ENCODE assay signal across 8 cellular contexts in genomic region chr9:95507456-95508241, GRCh38. TPM values are rescaled to one million over a fixed set of nuclear protein-coding genes. Genes with fewer than 3 reads are reported as not detected.
A peak's percentile ranks its signal among the peaks of the same experiment; 100 is the strongest.
DNase-seq lines count a peak whose midpoint lies in the region; ATAC-seq and TF ChIP-seq lines count a peak whose summit lies in the region.

No MANE protein-coding gene starts in this region.

- H3K27ac ChIP-seq in H9 (ENCODE audit: insufficient read length, low read depth, low read length) (no peak overlapping the region), PC-9 (peak overlapping the region; percentile 28), trophoblast cell (ENCODE audit: low read depth, low read length) (peak overlapping the region; percentile 91)

- H3K14ac ChIP-seq in H9 (ENCODE audit: insufficient read depth, low read length) (peak overlapping the region; percentile 9), trophoblast cell (ENCODE audit: low read length) (peak overlapping the region; percentile 86)

- H3K4me2 ChIP-seq in H9 (ENCODE audit: insufficient read depth, insufficient read length, low read length), result peak overlapping the region; percentile 76
- H3K4me2 ChIP-seq in PC-9, result peak overlapping the region; percentile 79
- H3K4me2 ChIP-seq in trophoblast cell (ENCODE audit: low read length), result peak overlapping the region; percentile 74

- H3K79me2 ChIP-seq in H9 (ENCODE audit: insufficient read depth, low read length) (no peaks in the 10 kb centered on the region), PC-9 (ENCODE audit: low read depth) (peaks cover 34% of the 10 kb centered on the region), trophoblast cell (ENCODE audit: control insufficient read depth, insufficient read depth, low read length, poor library complexity) (peaks cover 26% of the 10 kb centered on the region)

- H3K27me3 ChIP-seq in H9 (ENCODE audit: insufficient read depth, low read length) (peaks cover under 1% of the 10 kb centered on the region; the same call in 1 of the 2 replicates), PC-9 (ENCODE audit: insufficient read depth, low read depth) (no peaks in the 10 kb centered on the region), trophoblast cell (ENCODE audit: insufficient read depth, low read length) (no peaks in the 10 kb centered on the region)

- peak overlapping the region in 2 of 3 experiments; percentile 28 to 96; a peak in 5 of 7 replicates for H3K27ac Mint-ChIP-seq in H9
- peak overlapping the region; percentile 80 for H3K27ac Mint-ChIP-seq in activated naive CD8-positive, alpha-beta T cell treated with anti-CD3 and anti-CD28 coated beads, Interleukin-2, amount 10 ng/mL, durations not matched to agents 7 days and 5 days

- H2AK5ac ChIP-seq in H9 (ENCODE audit: insufficient read length, low read length) (no peak overlapping the region), trophoblast cell (ENCODE audit: low read length) (no peak overlapping the region)

- no peaks in the 10 kb centered on the region for H4K20me1 ChIP-seq in H9 (ENCODE audit: control insufficient read depth, insufficient read depth, insufficient read length)
- no peaks in the 10 kb centered on the region for H4K20me1 ChIP-seq in PC-9 (ENCODE audit: insufficient read depth)

- H4K8ac ChIP-seq in H9 (replicated peaks; ENCODE audit: insufficient read length, low read depth, low read length) (no peak overlapping the region), trophoblast cell (ENCODE audit: low read depth, low read length) (peak overlapping the region; percentile 71)

- intact Hi-C loops in PC-9 (cut with micrococcal nuclease; ENCODE audit: unreplicated experiment), result loop anchor here (2.0 to 10.0 kb wide), 4 partner anchors 81 to 1117 kb away; partner anchors contain the start of gene ERCC6L2
- intact Hi-C loops in Right ventricle myocardium superior (cut with DNase I), result no loop called here

- no peak overlapping the region for H3K56ac ChIP-seq in H9 (ENCODE audit: insufficient read length, low read depth, low read length)

- H3T11ph ChIP-seq in H9 (ENCODE audit: low read length), result no peak overlapping the region

- H3K4me3 ChIP-seq in AG09309 (ENCODE audit: control insufficient read depth, low read depth, low read length) (peak overlapping the region; percentile 83), PC-9 (peak overlapping the region; percentile 98), trophoblast cell (ENCODE audit: low read depth, low read length) (peak overlapping the region; percentile 95)

- no peak overlapping the region for H2BK20ac ChIP-seq in H9 (ENCODE audit: low read depth, low read length, poor library complexity, severe bottlenecking)

- ATAC-seq in activated naive CD8-positive, alpha-beta T cell treated with anti-CD3 and anti-CD28 coated beads, Interleukin-2, amount 10 ng/mL, durations not matched to agents 7 days and 5 days (ENCODE audit: low read depth), result no peak
- peak; percentile 32 for ATAC-seq in Right ventricle myocardium superior (ENCODE audit: poor library complexity)

- no peak overlapping the region for H2BK12ac ChIP-seq in H9 (ENCODE audit: insufficient read length, low read depth, low read length)
- peak overlapping the region; percentile 7 for H2BK12ac ChIP-seq in trophoblast cell (ENCODE audit: low read length)

- no peak overlapping the region for H4K5ac ChIP-seq in H9 (ENCODE audit: insufficient read length, low read depth, low read length)

- no peaks in the 10 kb centered on the region for H3K36me3 ChIP-seq in PC-9 (ENCODE audit: low read depth)
- H3K36me3 ChIP-seq in trophoblast cell (ENCODE audit: control insufficient read depth in 1 of 2, insufficient read depth in 2 of 2, low read length in 2 of 2), result peaks cover 0 to 2% of the 10 kb centered on the region in 2 experiments

- H3K9me3 ChIP-seq in H9 (ENCODE audit: control insufficient read depth, low read depth, low read length) (no peaks in the 10 kb centered on the region), PC-9 (ENCODE audit: insufficient read depth, low read depth) (no peaks in the 10 kb centered on the region), trophoblast cell (ENCODE audit: insufficient read depth, low read depth, low read length) (no peaks in the 10 kb centered on the region)

- peaks cover 42 to 43% of the 10 kb centered on the region in 2 experiments for H3K4me1 Mint-ChIP-seq in H9
- peaks cover 32% of the 10 kb centered on the region for H3K4me1 Mint-ChIP-seq in activated naive CD8-positive, alpha-beta T cell treated with anti-CD3 and anti-CD28 coated beads, Interleukin-2, amount 10 ng/mL, durations not matched to agents 7 days and 5 days

- H2AFZ ChIP-seq in H9 (ENCODE audit: low read length), result no peak overlapping the region
- H2AFZ ChIP-seq in PC-9, result peak overlapping the region; percentile 86
- peak overlapping the region; percentile 44 for H2AFZ ChIP-seq in trophoblast cell (ENCODE audit: insufficient read depth, low read length, poor library complexity)

- H4K91ac ChIP-seq in H9 (ENCODE audit: insufficient read length, low read depth, low read length) (no peak overlapping the region), trophoblast cell (ENCODE audit: low read depth, low read length) (peak overlapping the region; percentile 89)

- H4K12ac ChIP-seq in trophoblast cell (ENCODE audit: low read depth, low read length), result peak overlapping the region; percentile 2

- peaks cover 21% of the 10 kb centered on the region; the same call in 1 of the 2 replicates for H3F3A ChIP-seq in PC-9 (ENCODE audit: insufficient read depth, low read depth)

- POLR2A ChIA-PET in PC-9 (lab: Charles Lee; ENCODE audit: unreplicated experiment), result no interaction called here
- POLR2A ChIA-PET in activated naive CD8-positive, alpha-beta T cell treated with anti-CD3 and anti-CD28 coated beads, Interleukin-2, amount 10 ng/mL, durations not matched to agents 7 days and 5 days (lab: Charles Lee), result interaction anchor here (0.6 to 2.5 kb wide), 6 partner anchors 13 to 888 kb away, joined by 3 to 8 read pairs (median 6); partner anchors contain the start of gene ERCC6L2

- no peaks in the 10 kb centered on the region for H3K4me1 ChIP-seq in H9 (ENCODE audit: insufficient read depth, low read length)
- H3K4me1 ChIP-seq in PC-9 (replicated peaks; ENCODE audit: insufficient read depth), result peaks cover 26% of the 10 kb centered on the region
- H3K4me1 ChIP-seq in trophoblast cell (ENCODE audit: control insufficient read depth in 1 of 2, insufficient read depth in 2 of 2, low read length in 2 of 2), result peaks cover 5 to 7% of the 10 kb centered on the region in 2 experiments

- H3K9ac ChIP-seq in H9 (ENCODE audit: extremely low read depth, insufficient read length, low read length), result peak overlapping the region; percentile 33
- peak overlapping the region; percentile 96 for H3K9ac ChIP-seq in trophoblast cell (ENCODE audit: low read length)

- H3K27me3 Mint-ChIP-seq in H9 (ENCODE audit: low read depth), result peaks cover 57% of the 10 kb centered on the region
- H3K27me3 Mint-ChIP-seq in activated naive CD8-positive, alpha-beta T cell treated with anti-CD3 and anti-CD28 coated beads, Interleukin-2, amount 10 ng/mL, durations not matched to agents 7 days and 5 days, result peaks cover 37% of the 10 kb centered on the region

- H2BK120ac ChIP-seq in H9 (ENCODE audit: low read depth, low read length, poor library complexity, severe bottlenecking) (no peak overlapping the region), trophoblast cell (ENCODE audit: insufficient read depth, low read length, poor library complexity) (peak overlapping the region; percentile 78)

- peak overlapping the region; percentile 74 to 94 for H3K4me3 Mint-ChIP-seq in H9
- peak overlapping the region; percentile 93 for H3K4me3 Mint-ChIP-seq in activated naive CD8-positive, alpha-beta T cell treated with anti-CD3 and anti-CD28 coated beads, Interleukin-2, amount 10 ng/mL, durations not matched to agents 7 days and 5 days

- no peaks in the 10 kb centered on the region for H3K79me1 ChIP-seq in H9 (ENCODE audit: insufficient read depth, low read depth, low read length, poor library complexity, severe bottlenecking)
- H3K79me1 ChIP-seq in trophoblast cell (ENCODE audit: low read length), result peaks cover 40% of the 10 kb centered on the region

- no peak overlapping the region for H3K23ac ChIP-seq in H9 (ENCODE audit: insufficient read length, low read depth, low read length)
- no peak overlapping the region for H3K23ac ChIP-seq in trophoblast cell (ENCODE audit: low read length)

- H3K18ac ChIP-seq in H9 (ENCODE audit: insufficient read length, low read depth, low read length) (peak overlapping the region; percentile 22), trophoblast cell (ENCODE audit: low read length) (peak overlapping the region; percentile 79)

- H3K23me2 ChIP-seq in H9 (ENCODE audit: insufficient read length, low read depth, low read length, poor library complexity, severe bottlenecking), result peaks cover 49% of the 10 kb centered on the region

- BruUV-seq in PC-9 (replicated peaks; lab: Mats Ljungman, UMichigan), result no TSS peak

- H2BK15ac ChIP-seq in H9 (ENCODE audit: low read depth, low read length), result no peak overlapping the region

- no peak for DNase-seq in AG09309 (ENCODE audit: low read depth)
- DNase-seq in H9, result peak; percentile 58
- peak; percentile 66 to 71 for DNase-seq in PC-9
- DNase-seq in activated naive CD8-positive, alpha-beta T cell treated with anti-CD3 and anti-CD28 coated beads, Interleukin-2, amount 10 ng/mL, durations not matched to agents 7 days and 5 days, result peak; percentile 73
- peak; percentile 59 for DNase-seq in Right ventricle myocardium superior
- peak; percentile 40 to 53 for DNase-seq in trophoblast cell
- no peak for DNase-seq in middle frontal gyrus (ENCODE audit: extremely low spot score, low spot score)
- DNase-seq in GOT3 (lab: John Stamatoyannopoulos, UW), result no peak

- CTCF ChIA-PET in PC-9 (lab: Charles Lee), result no interaction called here

- H2BK5ac ChIP-seq in H9 (ENCODE audit: insufficient read length, low read length), result no peak overlapping the region
- peak overlapping the region; percentile 86 for H2BK5ac ChIP-seq in trophoblast cell (ENCODE audit: low read depth, low read length, poor library complexity)

- H3K36me3 Mint-ChIP-seq in H9 (ENCODE audit: insufficient read depth in 1 of 3, low read depth in 3 of 3), result peaks cover 0 to 8% (median 0%) of the 10 kb centered on the region in 3 experiments; a peak in 1 of 7 replicates
- no peaks in the 10 kb centered on the region for H3K36me3 Mint-ChIP-seq in activated naive CD8-positive, alpha-beta T cell treated with anti-CD3 and anti-CD28 coated beads, Interleukin-2, amount 10 ng/mL, durations not matched to agents 7 days and 5 days

- WGBS in H9 (ENCODE audit: extremely low coverage, insufficient read length, low lambda C conversion rate), result no CpG with 5 or more reads among the region's 37 CpGs
- WGBS in trophoblast cell (ENCODE audit: extremely low coverage, insufficient coverage, insufficient read length), result no CpG with 5 or more reads among the region's 37 CpGs

- TF ChIP-seq CTCF in AG09309 (IDR thresholded peaks at IDR 0.05; ENCODE audit: control insufficient read depth, insufficient read depth, low read depth, low read length, missing control alignments), result no peak
- TF ChIP-seq CTCF in H9 (conservative IDR thresholded peaks at IDR 0.05), result no peak
- TF ChIP-seq CTCF in PC-9 (conservative IDR thresholded peaks at IDR 0.05), result no peak

- H3K9me3 Mint-ChIP-seq in H9, result no peaks in the 10 kb centered on the region; a peak in 1 of 5 replicates
- no peaks in the 10 kb centered on the region for H3K9me3 Mint-ChIP-seq in activated naive CD8-positive, alpha-beta T cell treated with anti-CD3 and anti-CD28 coated beads, Interleukin-2, amount 10 ng/mL, durations not matched to agents 7 days and 5 days

- H3K4ac ChIP-seq in H9 (ENCODE audit: low read depth, low read length) (no peak overlapping the region), trophoblast cell (ENCODE audit: low read depth, low read length) (peak overlapping the region; percentile 81)

- H3K9me2 ChIP-seq in PC-9 (ENCODE audit: insufficient read depth), result no peaks in the 10 kb centered on the region

RNA-seq across cellular contexts. Expression of gene PTCH1, which starts 9.1 kb away (rescaled TPM):
- total RNA-seq in H9 (2021), result 6.5 and 9.1 TPM in 2 replicates
- 23.0 and 33.4 TPM in 2 replicates for total RNA-seq in PC-9 (2021)
- total RNA-seq in activated naive CD8-positive, alpha-beta T cell treated with anti-CD3 and anti-CD28 coated beads, Interleukin-2, amount 10 ng/mL, durations not matched to agents 7 days and 5 days, result 10 to 100 TPM; 19.4 to 21.9 TPM
- total RNA-seq in Right ventricle myocardium superior, result 9.8 TPM
- polyA plus RNA-seq in trophoblast cell (2013), result 13.6 and 13.7 TPM in 2 replicates

Comparison
In these comparisons a context has a peak if more than half of its experiments do, and no peak if none do; other contexts are left out.
1. DNase-seq: peak in H9 (single experiment), PC-9 (2 of 2), activated naive CD8-positive, alpha-beta T cell treated with anti-CD3 and anti-CD28 coated beads, Interleukin-2, amount 10 ng/mL, durations not matched to agents 7 days and 5 days (single experiment), Right ventricle myocardium superior (single experiment) and trophoblast cell (2 of 2); none in AG09309 (single experiment), middle frontal gyrus (single experiment) and GOT3 (single experiment).
2. Peak in every context shown above with its lines, with median percentiles within 50 percentile points of each other: H3K4me3 ChIP-seq and H3K4me2 ChIP-seq.